ENCODE assay signal across 21 cellular contexts in the genomic region with DNA sequence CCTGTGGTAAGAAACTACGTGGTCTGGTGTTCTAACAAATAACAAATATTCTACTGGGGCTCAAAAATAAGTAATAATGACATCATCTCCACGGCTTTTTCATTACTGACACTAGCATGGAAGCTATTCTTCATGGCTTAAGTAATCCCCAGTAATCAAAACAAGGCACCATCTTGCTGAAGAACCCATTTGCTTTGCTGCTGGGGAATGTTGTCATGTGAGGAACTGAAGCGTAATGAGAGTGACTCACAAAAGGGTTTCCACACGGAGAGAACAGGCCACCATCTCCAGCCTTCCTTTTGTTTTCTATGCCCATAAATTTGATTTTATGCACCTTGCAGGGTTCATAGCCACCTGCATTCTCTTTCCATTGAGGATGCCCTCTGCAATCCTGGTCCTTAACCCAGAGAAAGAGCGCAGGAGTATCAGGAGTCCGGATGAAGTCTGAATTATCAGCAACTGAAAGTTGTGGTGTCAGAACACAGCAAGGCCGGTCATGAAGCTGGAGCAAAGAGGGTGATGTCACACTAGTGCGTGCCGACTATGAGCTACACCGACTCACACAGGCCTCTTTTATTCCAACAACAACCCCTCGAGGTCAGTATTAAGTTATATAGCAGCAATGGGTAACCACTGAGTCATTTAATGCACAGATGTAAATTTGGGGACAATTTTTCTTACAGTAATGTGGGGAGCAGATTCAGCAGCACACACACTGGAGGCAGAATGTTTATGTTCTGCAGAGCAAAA.
DNase-seq lines count a peak whose midpoint lies in the region; ATAC-seq and TF ChIP-seq lines count a peak whose summit lies in the region.
"Had no signal": no experiment of that assay in that cellular context is flagged by ENCODE, and none has a peak within 500 bp of the region (broad histone marks: within the 10 kb centered on the region; RNA-seq: fewer than 3 reads in every experiment).

No MANE protein-coding gene starts in this region.

- no peak overlapping the region for H2BK120ac ChIP-seq in IMR-90 (ENCODE audit: low read depth, low read length)

- H3K9me3 Mint-ChIP-seq in endodermal cell, result peaks cover 2% of the 10 kb centered on the region

- DNase-seq in AG04449 (ENCODE audit: low read depth, low spot score), result peak; percentile 19
- peak; percentile 10 for DNase-seq in IMR-90
- peak; percentile 27 for DNase-seq in dedifferentiated amniotic fluid mesenchymal stem cell (ENCODE audit: extremely low spot score)
- no peak for DNase-seq in lower lobe of right lung
- DNase-seq in NCI-H2196 (lab: John Stamatoyannopoulos, UW; ENCODE audit: unreplicated experiment), result no peak
- no peak for DNase-seq in UCSD-AML1 (lab: John Stamatoyannopoulos, UW; ENCODE audit: unreplicated experiment)
- no peak for DNase-seq in endodermal cell
- DNase-seq in tibial artery, result no peak
- DNase-seq: activated CD8-positive, alpha-beta memory T cell treated with anti-CD3 and anti-CD28 coated beads, Interleukin-2, amount 50 U/mL, for 4 hours; activated naive CD4-positive, alpha-beta T cell treated with Interleukin-2 at 50 U/mL for 16 hours; Calu3; effector CD8-positive, alpha-beta T cell; NCI-H1930; NCI-H524 treated with DMSO at 0.1 percent for 48 hours; PC-9; stimulated activated CD4-positive, alpha-beta T cell treated with anti-CD3 and anti-CD28 coated beads, Interleukin-1b, Interleukin-23, amount 100 ng/mL, for 48 hours; stimulated activated CD8-positive, alpha-beta memory T cell treated with anti-CD3 and anti-CD28 coated beads, Interleukin-4, amount 100 ng/mL, for 48 hours had no signal

- no peak overlapping the region for H3K23ac ChIP-seq in IMR-90 (ENCODE audit: low read depth, low read length)

- H3K36me3 ChIP-seq in IMR-90 (ENCODE audit: control insufficient read depth, insufficient read depth, low read length) (no peaks in the 10 kb centered on the region), lower lobe of right lung (no peaks in the 10 kb centered on the region), endodermal cell (ENCODE audit: control insufficient read depth, insufficient read depth, low read length) (no peaks in the 10 kb centered on the region), tibial artery (no peaks in the 10 kb centered on the region)
- H3K36me3 ChIP-seq: gastroesophageal sphincter had no signal

- CTCF ChIA-PET in AG04449 (lab: Yijun Ruan, JAX) (no interaction called here), IMR-90 (lab: Yijun Ruan, JAX) (no interaction called here)

- H2AK9ac ChIP-seq in IMR-90 (replicated peaks; ENCODE audit: low read depth, low read length, poor library complexity), result no peak overlapping the region

- in situ Hi-C loops in IMR-90 (cut with MboI; ENCODE audit: low sequenced_read_pairs), result no loop called here

- no peak for TF ChIP-seq RAD21 in IMR-90 (IDR thresholded peaks at IDR 0.05; ENCODE audit: low read length)

- H3K4me3 ChIP-seq in AG04449 (ENCODE audit: low read depth, low read length) (no peak overlapping the region), IMR-90 (ENCODE audit: insufficient read depth, low read depth, low read length) (no peak overlapping the region), lower lobe of right lung (no peak overlapping the region), endodermal cell (ENCODE audit: low read length) (no peak overlapping the region), tibial artery (no peak overlapping the region)
- H3K4me3 ChIP-seq: gastroesophageal sphincter, PC-9 had no signal

- H4K20me1 ChIP-seq in IMR-90 (ENCODE audit: insufficient read depth, low read length), result no peaks in the 10 kb centered on the region

- H3K4me1 Mint-ChIP-seq in endodermal cell, result no peaks in the 10 kb centered on the region

- no peak overlapping the region for H3K27ac Mint-ChIP-seq in endodermal cell
- H3K27ac Mint-ChIP-seq: brain, progenitor cell of endocrine pancreas had no signal

- no peak overlapping the region for H2AK5ac ChIP-seq in IMR-90 (ENCODE audit: low read depth, low read length)

- no peak overlapping the region for H2BK15ac ChIP-seq in IMR-90 (ENCODE audit: low read depth, low read length)

- no peak overlapping the region for H3K14ac ChIP-seq in IMR-90 (replicated peaks; ENCODE audit: low read depth, low read length)

- no peak overlapping the region for H4K5ac ChIP-seq in IMR-90 (ENCODE audit: low read depth, low read length)

- POLR2A ChIA-PET in AG04449 (lab: Yijun Ruan, JAX), result no interaction called here
- POLR2A ChIA-PET in IMR-90 (lab: Charles Lee; ENCODE audit: unreplicated experiment), result no interaction called here

- H3K9me1 ChIP-seq in IMR-90 (ENCODE audit: insufficient read depth, low read length), result no peaks in the 10 kb centered on the region

- no peak overlapping the region for H2AFZ ChIP-seq in IMR-90 (replicated peaks; ENCODE audit: low read length, poor library complexity)
- H2AFZ ChIP-seq: PC-9 had no signal

- intact Hi-C loops in IMR-90 (cut with micrococcal nuclease), result no loop called here
- intact Hi-C loops in lower lobe of right lung (cut with DNase I), result no loop called here
- intact Hi-C loops in tibial artery (cut with DNase I; ENCODE audit: low total_unique reads), result no loop called here

- no peak overlapping the region for H3K56ac ChIP-seq in IMR-90 (ENCODE audit: extremely low read depth, insufficient read depth, low read length)

- WGBS in IMR-90 (ENCODE audit: extremely low coverage in 2 of 2, insufficient read length in 1 of 2), 2 experiments, result no CpG with 5 or more reads among the region's 11 CpGs
- WGBS in endodermal cell (ENCODE audit: insufficient coverage in 1 of 2, insufficient read length in 1 of 2), 2 experiments, result 85 to 91% methylated on average over 9 to 11 of the region's 11 CpGs

- no peak for ATAC-seq in IMR-90 (ENCODE audit: low read depth)
- no peak for ATAC-seq in lower lobe of right lung
- ATAC-seq: activated CD4-positive, CD25-positive, alpha-beta regulatory T cell treated with anti-CD3 and anti-CD28 coated beads, Interleukin-2, amount 50 U/mL, for 24 hours had no signal

- no peak overlapping the region for H3K4ac ChIP-seq in IMR-90 (ENCODE audit: low read depth, low read length)

- H2BK20ac ChIP-seq in IMR-90 (ENCODE audit: low read depth, low read length), result no peak overlapping the region

- H3K27me3 Mint-ChIP-seq in endodermal cell (ENCODE audit: insufficient read depth), result peaks cover 8% of the 10 kb centered on the region

- no peak overlapping the region for H4K91ac ChIP-seq in IMR-90 (ENCODE audit: insufficient read depth, low read depth, low read length)

- BruUV-seq in IMR-90 (replicated peaks; lab: Mats Ljungman, UMichigan), result no TSS peak

- no peak for TF ChIP-seq CTCF in AG04449 (IDR thresholded peaks at IDR 0.05; ENCODE audit: insufficient read depth, low read length, missing control alignments)
- no peak for TF ChIP-seq CTCF in IMR-90 (conservative IDR thresholded peaks at IDR 0.05; ENCODE audit: low read depth, low read length)
- no peak for TF ChIP-seq CTCF in lower lobe of right lung (IDR thresholded peaks at IDR 0.05)
- TF ChIP-seq CTCF in endodermal cell (conservative IDR thresholded peaks at IDR 0.05), result no peak
- no peak for TF ChIP-seq CTCF in tibial artery (IDR thresholded peaks at IDR 0.05)

- no peaks in the 10 kb centered on the region for H3K4me1 ChIP-seq in IMR-90 (ENCODE audit: control insufficient read depth, insufficient read depth, low read length)
- H3K4me1 ChIP-seq in lower lobe of right lung, result peaks cover 4% of the 10 kb centered on the region
- H3K4me1 ChIP-seq in endodermal cell (ENCODE audit: control insufficient read depth, insufficient read depth, low read length), result no peaks in the 10 kb centered on the region
- no peaks in the 10 kb centered on the region for H3K4me1 ChIP-seq in tibial artery
- H3K4me1 ChIP-seq: gastroesophageal sphincter had no signal

- no peak overlapping the region for H4K8ac ChIP-seq in IMR-90 (ENCODE audit: low read depth in 2 of 2, low read length in 2 of 2)

- H3K18ac ChIP-seq in IMR-90 (ENCODE audit: low read depth, low read length), result no peak overlapping the region

- H3K9me3 ChIP-seq in IMR-90 (ENCODE audit: control insufficient read depth, insufficient read depth, low read length) (no peaks in the 10 kb centered on the region), lower lobe of right lung (no peaks in the 10 kb centered on the region), endodermal cell (ENCODE audit: control insufficient read depth, low read length) (no peaks in the 10 kb centered on the region), tibial artery (no peaks in the 10 kb centered on the region)

- no peak overlapping the region for H3K27ac ChIP-seq in IMR-90 (ENCODE audit: insufficient read depth, low read length)
- peak overlapping the region; percentile 50 for H3K27ac ChIP-seq in lower lobe of right lung
- H3K27ac ChIP-seq in endodermal cell (ENCODE audit: low read depth, low read length), result no peak overlapping the region
- no peak overlapping the region for H3K27ac ChIP-seq in tibial artery
- H3K27ac ChIP-seq: PC-9 had no signal

- dilution Hi-C loops in IMR-90 (cut with HindIII; ENCODE audit: low sequenced_read_pairs, unreplicated experiment), result no loop called here

- H3K4me2 ChIP-seq in IMR-90 (ENCODE audit: low read depth, low read length), result no peak overlapping the region
- H3K4me2 ChIP-seq: PC-9 had no signal

- H3K4me3 Mint-ChIP-seq in endodermal cell, result no peak overlapping the region

- H3K36me3 Mint-ChIP-seq in endodermal cell (ENCODE audit: low read depth), result no peaks in the 10 kb centered on the region
- H3K36me3 Mint-ChIP-seq: brain had no signal

- H3K79me1 ChIP-seq in IMR-90 (ENCODE audit: low read depth in 1 of 2, low read length in 2 of 2), result no peaks in the 10 kb centered on the region

- no peak for TF ChIP-seq POLR2A in IMR-90 (IDR thresholded peaks at IDR 0.05; ENCODE audit: low read depth, low read length)

- H3K27me3 ChIP-seq in IMR-90 (ENCODE audit: control insufficient read depth, insufficient read depth, low read length) (peaks cover 4% of the 10 kb centered on the region; the same call in 1 of the 2 replicates), lower lobe of right lung (ENCODE audit: low read depth) (no peaks in the 10 kb centered on the region), endodermal cell (ENCODE audit: control insufficient read depth, insufficient read depth, low read length, poor library complexity, severe bottlenecking) (peaks cover 11% of the 10 kb centered on the region), tibial artery (no peaks in the 10 kb centered on the region)
- H3K27me3 ChIP-seq: gastroesophageal sphincter had no signal

- no peak overlapping the region for H3K9ac ChIP-seq in IMR-90 (ENCODE audit: low read depth, low read length)
- H3K9ac ChIP-seq in endodermal cell (ENCODE audit: extremely low read depth, low read length, poor library complexity, severe bottlenecking), result no peak overlapping the region

- H2BK5ac ChIP-seq in IMR-90 (ENCODE audit: low read depth, low read length, poor library complexity, severe bottlenecking), result no peak overlapping the region

TF ChIP-seq in IMR-90, 13 proteins besides CTCF, POLR2A, EP300 and RAD21 (continues in another document):
- TF ChIP-seq CHD1 (IDR thresholded peaks at IDR 0.05; ENCODE audit: low read depth, low read length) (no peak), MXI1 (IDR thresholded peaks at IDR 0.05; ENCODE audit: borderline replicate concordance, low read depth, low read length) (no peak)

Comparison
In these comparisons a context has a peak if more than half of its experiments do, and no peak if none do; other contexts are left out.
1. DNase-seq: peak in AG04449 (single experiment), IMR-90 (single experiment) and dedifferentiated amniotic fluid mesenchymal stem cell (single experiment); none in lower lobe of right lung (single experiment), NCI-H2196 (single experiment), UCSD-AML1 (single experiment), endodermal cell (single experiment) and tibial artery (0 of 2).